In genomic region chr2:268323-268722, GRCh38 we compare ENCODE assay signal across 19 cellular contexts. TPM values are rescaled to one million over a fixed set of nuclear protein-coding genes. Genes with fewer than 3 reads are reported as not detected.
DNase-seq lines count a peak whose midpoint lies in the region; ATAC-seq and TF ChIP-seq lines count a peak whose summit lies in the region.
"Had no signal": no experiment of that assay in that cellular context is flagged by ENCODE, and none has a peak within 500 bp of the region (broad histone marks: within the 10 kb centered on the region; RNA-seq: fewer than 3 reads in every experiment).

No MANE protein-coding gene starts in this region.

- DNase-seq in CD4-positive, alpha-beta T cell, result no peak
- no peak for DNase-seq in activated naive CD8-positive, alpha-beta T cell treated with anti-CD3 and anti-CD28 coated beads, Interleukin-2, amount 50 U/mL, for 24 hours
- DNase-seq in neural crest cell (ENCODE audit: low read depth, low spot score) (no peak), coronary artery (ENCODE audit: low spot score) (no peak), KBM-7 (no peak)
- no peak for DNase-seq in stimulated activated CD4-positive, alpha-beta T cell treated with anti-CD3 and anti-CD28 coated beads, Interleukin-1b, Interleukin-23, amount 100 ng/mL, for 48 hours
- DNase-seq: Calu3; CD8-positive, alpha-beta memory T cell; EL; GF-D8; NCI-H1092 treated with DMSO at 0.1 percent for 48 hours; NCI-H1436 treated with DMSO at 0.1 percent for 48 hours; NCI-H1930; NCI-H2227 treated with DMSO at 0.1 percent for 48 hours; NCI-H510A; Peyer's patch had no signal

- H3K4me1 Mint-ChIP-seq in CD4-positive, alpha-beta T cell (ENCODE audit: low read depth), result peaks cover 77% of the 10 kb centered on the region
- H3K4me1 Mint-ChIP-seq in activated naive CD8-positive, alpha-beta T cell treated with anti-CD3 and anti-CD28 coated beads, Interleukin-2, amount 50 U/mL, for 24 hours, result peaks cover 62% of the 10 kb centered on the region
- peaks cover 30% of the 10 kb centered on the region for H3K4me1 Mint-ChIP-seq in neural crest cell

- no peak for ATAC-seq in CD4-positive, alpha-beta T cell (ENCODE audit: poor library complexity)
- ATAC-seq in activated naive CD8-positive, alpha-beta T cell treated with anti-CD3 and anti-CD28 coated beads, Interleukin-2, amount 50 U/mL, for 24 hours, result no peak
- ATAC-seq: SK-N-SH treated with all-trans-retinoic acid at 6 μM for 48 hours had no signal

- H3K27me3 ChIP-seq in CD4-positive, alpha-beta T cell (ENCODE audit: control insufficient read depth, insufficient read depth, low read length), result no peaks in the 10 kb centered on the region
- H3K27me3 ChIP-seq in Loucy (ENCODE audit: insufficient read depth, low read length, poor library complexity, severe bottlenecking), result no peaks in the 10 kb centered on the region
- H3K27me3 ChIP-seq: Peyer's patch had no signal

- H2AFZ ChIP-seq in Loucy (ENCODE audit: low read length), result no peak overlapping the region

- in situ Hi-C loops in KBM-7 (cut with MboI; ENCODE audit: low pct_unique_long_range_greater_than_20kb, low sequenced_read_pairs), result no loop called here

- H3K9ac ChIP-seq in Loucy (ENCODE audit: low read depth, low read length, poor library complexity, severe bottlenecking), result peak overlapping the region; percentile 12

- intact Hi-C loops in CD4-positive, alpha-beta T cell (cut with DNase I, micrococcal nuclease), result loop anchor here in 1 of 2 experiments (10.0 kb wide), 1 partner anchor 126 kb away; no protein-coding TSS in a partner anchor

- no peaks in the 10 kb centered on the region for H3F3A ChIP-seq in Loucy (ENCODE audit: low read depth)

- POLR2A ChIA-PET in CD4-positive, alpha-beta T cell (lab: Charles Lee), result no interaction called here

- peaks cover 64% of the 10 kb centered on the region for H3K36me3 Mint-ChIP-seq in CD4-positive, alpha-beta T cell (ENCODE audit: low read depth)
- peaks cover 37% of the 10 kb centered on the region for H3K36me3 Mint-ChIP-seq in activated naive CD8-positive, alpha-beta T cell treated with anti-CD3 and anti-CD28 coated beads, Interleukin-2, amount 50 U/mL, for 24 hours (ENCODE audit: low read depth)
- peaks cover 5% of the 10 kb centered on the region for H3K36me3 Mint-ChIP-seq in neural crest cell (ENCODE audit: low read depth)

- H3K27me3 Mint-ChIP-seq in CD4-positive, alpha-beta T cell, result no peaks in the 10 kb centered on the region
- no peaks in the 10 kb centered on the region for H3K27me3 Mint-ChIP-seq in activated naive CD8-positive, alpha-beta T cell treated with anti-CD3 and anti-CD28 coated beads, Interleukin-2, amount 50 U/mL, for 24 hours
- peaks cover 3% of the 10 kb centered on the region for H3K27me3 Mint-ChIP-seq in neural crest cell (ENCODE audit: low read depth)
- H3K27me3 Mint-ChIP-seq: CD8-positive, alpha-beta memory T cell had no signal

- H3K79me2 ChIP-seq in Loucy (ENCODE audit: insufficient read depth, low read length), result peaks cover 95% of the 10 kb centered on the region

- H3K9me3 ChIP-seq in CD4-positive, alpha-beta T cell (ENCODE audit: control insufficient read depth, low read length), result no peaks in the 10 kb centered on the region
- H3K9me3 ChIP-seq in Loucy (ENCODE audit: insufficient read depth, low read depth, low read length), result no peaks in the 10 kb centered on the region
- H3K9me3 ChIP-seq: Peyer's patch had no signal

- no peak overlapping the region for H3K27ac ChIP-seq in CD4-positive, alpha-beta T cell (ENCODE audit: low read depth, low read length)
- H3K27ac ChIP-seq in coronary artery, result no peak overlapping the region
- H3K27ac ChIP-seq: Peyer's patch had no signal

- CTCF ChIA-PET in CD4-positive, alpha-beta T cell (lab: Charles Lee), result no interaction called here

- no peak overlapping the region for H3K4me3 Mint-ChIP-seq in CD4-positive, alpha-beta T cell
- H3K4me3 Mint-ChIP-seq in activated naive CD8-positive, alpha-beta T cell treated with anti-CD3 and anti-CD28 coated beads, Interleukin-2, amount 50 U/mL, for 24 hours, result no peak overlapping the region
- H3K4me3 Mint-ChIP-seq in neural crest cell, result peak overlapping the region; percentile 17
- H3K4me3 Mint-ChIP-seq: CD8-positive, alpha-beta memory T cell had no signal

- peaks cover 83% of the 10 kb centered on the region for H4K20me1 ChIP-seq in Loucy (ENCODE audit: insufficient read depth, low read length, poor library complexity, severe bottlenecking)

- no peak for TF ChIP-seq CTCF in CD4-positive, alpha-beta T cell (IDR thresholded peaks at IDR 0.05)
- no peak for TF ChIP-seq CTCF in Loucy (conservative IDR thresholded peaks at IDR 0.05; ENCODE audit: low read length)
- TF ChIP-seq CTCF in neural crest cell (conservative IDR thresholded peaks at IDR 0.05), result no peak
- no peak for TF ChIP-seq CTCF in coronary artery (IDR thresholded peaks at IDR 0.05)

- H3K4me3 ChIP-seq in Loucy (ENCODE audit: low read length, poor library complexity, severe bottlenecking), result peak overlapping the region; percentile 100
- no peak overlapping the region for H3K4me3 ChIP-seq in coronary artery
- H3K4me3 ChIP-seq: Peyer's patch had no signal

- H3K27ac Mint-ChIP-seq in CD4-positive, alpha-beta T cell, result peak overlapping the region; percentile 99
- H3K27ac Mint-ChIP-seq in activated naive CD8-positive, alpha-beta T cell treated with anti-CD3 and anti-CD28 coated beads, Interleukin-2, amount 50 U/mL, for 24 hours, result peak overlapping the region; percentile 11
- no peak overlapping the region for H3K27ac Mint-ChIP-seq in neural crest cell (ENCODE audit: unreplicated experiment)

- no peaks in the 10 kb centered on the region for H3K9me3 Mint-ChIP-seq in CD4-positive, alpha-beta T cell
- no peaks in the 10 kb centered on the region for H3K9me3 Mint-ChIP-seq in activated naive CD8-positive, alpha-beta T cell treated with anti-CD3 and anti-CD28 coated beads, Interleukin-2, amount 50 U/mL, for 24 hours
- no peaks in the 10 kb centered on the region for H3K9me3 Mint-ChIP-seq in neural crest cell
- H3K9me3 Mint-ChIP-seq: CD8-positive, alpha-beta memory T cell had no signal

- no peaks in the 10 kb centered on the region for H3K9me2 ChIP-seq in Loucy (replicated peaks; ENCODE audit: low read depth, low read length)

- H3K36me3 ChIP-seq in Loucy (ENCODE audit: insufficient read depth, low read length), result peaks cover 17% of the 10 kb centered on the region; the same call in 1 of the 2 replicates

- peak overlapping the region; percentile 98 for H3K4me2 ChIP-seq in Loucy (ENCODE audit: low read depth, low read length, poor library complexity, severe bottlenecking)

- H3K4me1 ChIP-seq in Loucy (ENCODE audit: insufficient read depth, low read length, poor library complexity, severe bottlenecking), result peaks cover 65% of the 10 kb centered on the region

RNA-seq across cellular contexts. Expression of gene ACP1, which starts 3.6 kb away (rescaled TPM):
- 10 to 100 TPM; 89.7 to 93.2 TPM for total RNA-seq in CD4-positive, alpha-beta T cell
- total RNA-seq in neural crest cell, result 133 and 144 TPM in 2 replicates

RNA-seq across cellular contexts. Expression of gene SH3YL1, which starts 4.5 kb away (rescaled TPM):
- 10 to 100 TPM; 59.7 to 61.9 TPM for total RNA-seq in CD4-positive, alpha-beta T cell
- total RNA-seq in neural crest cell, result 30.8 and 31.8 TPM in 2 replicates

RNA-seq across cellular contexts. Expression of gene ALKAL2, which starts 19.6 kb away (rescaled TPM):
- total RNA-seq in CD4-positive, alpha-beta T cell, result not detected
- 0.63 and 0.82 TPM in 2 replicates for total RNA-seq in neural crest cell
- total RNA-seq: A673; Calu3; CD8-positive, alpha-beta memory T cell had no signal
